In genomic region chr19:12647047-12647446, GRCh38 we compare ENCODE assay signal across 13 cellular contexts. TPM values are rescaled to one million over a fixed set of nuclear protein-coding genes. Genes with fewer than 3 reads are reported as not detected.
A peak's percentile ranks its signal among the peaks of the same experiment; 100 is the strongest.
DNase-seq lines count a peak whose midpoint lies in the region; ATAC-seq, FAIRE-seq and TF ChIP-seq lines count a peak whose summit lies in the region.
"Had no signal": no experiment of that assay in that cellular context is flagged by ENCODE, and none has a peak within 500 bp of the region (broad histone marks: within the 10 kb centered on the region; RNA-seq: fewer than 3 reads in every experiment).

No MANE protein-coding gene starts in this region.

- peak; percentile 13; the same call in 1 of the 3 replicates for ATAC-seq in HepG2
- ATAC-seq in right lobe of liver, result no peak
- ATAC-seq in upper lobe of right lung, result peak; percentile 4

- H2AFZ ChIP-seq in HepG2 (ENCODE audit: low read length), result no peak overlapping the region

- H3K4me3 ChIP-seq in HepG2 (replicated peaks in 1 of 3; ENCODE audit: insufficient read depth in 1 of 3, low read depth in 2 of 3, low read length in 3 of 3), result no peak overlapping the region
- no peak overlapping the region for H3K4me3 ChIP-seq in right lobe of liver
- peak overlapping the region; percentile 30 for H3K4me3 ChIP-seq in HUES6 (ENCODE audit: low read depth, low read length)
- peak overlapping the region in 1 of 2 donors; percentile 47 for H3K4me3 ChIP-seq in kidney (ENCODE audit: low read length in 2 of 2)
- no peak overlapping the region for H3K4me3 ChIP-seq in upper lobe of right lung

- POLR2A ChIA-PET in HepG2 (lab: Yijun Ruan, JAX), result no interaction called here

- TF ChIP-seq EP300 in HepG2 (IDR thresholded peaks at IDR 0.05; ENCODE audit: low read depth in 2 of 2, low read length in 2 of 2) (no peak), HepG2 (CRISPR knock-in tag; IDR thresholded peaks at IDR 0.05; ENCODE audit: borderline replicate concordance) (no peak)

- TF ChIP-seq RAD21 in HepG2 (CRISPR knock-in tag; IDR thresholded peaks at IDR 0.05), result no peak

- H3K4me1 ChIP-seq in HepG2 (ENCODE audit: insufficient read depth, low read length) (no peaks in the 10 kb centered on the region), right lobe of liver (peaks cover 0 to 6% (median 0%) of the 10 kb centered on the region in 4 donors), HUES6 (ENCODE audit: control insufficient read depth, insufficient read depth, low read length) (no peaks in the 10 kb centered on the region), kidney (ENCODE audit: control insufficient read depth in 1 of 2, insufficient read depth in 1 of 2, low read depth in 1 of 2, low read length in 2 of 2) (peaks cover 0 to 4% of the 10 kb centered on the region in 2 donors), upper lobe of right lung (peaks cover 6% of the 10 kb centered on the region)

- no peak for TF ChIP-seq CTCF in HepG2 (CRISPR knock-in tag; IDR thresholded peaks at IDR 0.05)
- no peak for TF ChIP-seq CTCF in right lobe of liver (IDR thresholded peaks at IDR 0.05)
- TF ChIP-seq CTCF in kidney (IDR thresholded peaks at IDR 0.05; ENCODE audit: borderline replicate concordance, extremely low read depth, insufficient read depth), result no peak
- TF ChIP-seq CTCF in upper lobe of right lung (IDR thresholded peaks at IDR 0.05), result no peak

- H3K4me2 ChIP-seq in HepG2 (ENCODE audit: low read depth, low read length), result no peak overlapping the region

- no peaks in the 10 kb centered on the region for H4K20me1 ChIP-seq in HepG2 (ENCODE audit: insufficient read depth, low read length)

- H3K9me3 ChIP-seq in HepG2 (ENCODE audit: low read length) (no peaks in the 10 kb centered on the region), right lobe of liver (no peaks in the 10 kb centered on the region), HUES6 (ENCODE audit: control insufficient read depth, insufficient read depth, low read depth, low read length) (no peaks in the 10 kb centered on the region), kidney (ENCODE audit: control insufficient read depth in 1 of 2, low read length in 2 of 2) (no peaks in the 10 kb centered on the region), upper lobe of right lung (no peaks in the 10 kb centered on the region)
- H3K9me3 ChIP-seq: ovary, thyroid gland had no signal

- DNase-seq in HepG2 (ENCODE audit: low spot score) (no peak), right lobe of liver (no peak), kidney (peak; percentile 76), upper lobe of right lung (no peak), DMS153 (lab: John Stamatoyannopoulos, UW) (no peak), OCI-M2 (lab: John Stamatoyannopoulos, UW; ENCODE audit: unreplicated experiment) (no peak)
- DNase-seq: GOT3, mesenchymal stem cell, NCI-H1930 had no signal

- H3K36me3 ChIP-seq in HepG2 (replicated peaks in 1 of 2; ENCODE audit: control insufficient read depth in 1 of 2, insufficient read depth in 2 of 2, low read length in 2 of 2) (no peaks in the 10 kb centered on the region), right lobe of liver (no peaks in the 10 kb centered on the region), HUES6 (ENCODE audit: control insufficient read depth, insufficient read depth, low read length) (peaks cover 4% of the 10 kb centered on the region; the same call in 1 of the 2 replicates), kidney (ENCODE audit: control insufficient read depth in 1 of 2, insufficient read depth in 2 of 2, low read length in 2 of 2) (no peaks in the 10 kb centered on the region), upper lobe of right lung (peaks cover 10% of the 10 kb centered on the region)
- H3K36me3 ChIP-seq: ovary, thyroid gland had no signal

- CTCF ChIA-PET in HepG2 (lab: Yijun Ruan, JAX; ENCODE audit: low intra/inter-chr PET ratio, low total read pairs), result no interaction called here

- TF ChIP-seq POLR2A in HepG2 (IDR thresholded peaks at IDR 0.05; ENCODE audit: insufficient read depth in 1 of 2, low read depth in 2 of 2, low read length in 2 of 2) (no peak), right lobe of liver (IDR thresholded peaks at IDR 0.05) (no peak)

- in situ Hi-C loops in HepG2 (cut with HindIII; ENCODE audit: extremely low pct_ligation_motif_present, low pct_unique_long_range_greater_than_20kb), result no loop called here

- H3K9ac ChIP-seq in HepG2 (ENCODE audit: insufficient read depth, low read depth, low read length) (no peak overlapping the region), HUES6 (ENCODE audit: low read length) (no peak overlapping the region), kidney (ENCODE audit: low read length in 2 of 2) (no peak overlapping the region)

- no peaks in the 10 kb centered on the region for H3K27me3 ChIP-seq in HepG2 (ENCODE audit: control insufficient read depth in 1 of 2, insufficient read depth in 2 of 2, low read length in 2 of 2)
- H3K27me3 ChIP-seq in right lobe of liver, result no peaks in the 10 kb centered on the region
- no peaks in the 10 kb centered on the region for H3K27me3 ChIP-seq in HUES6 (ENCODE audit: control insufficient read depth, insufficient read depth, low read length)
- no peaks in the 10 kb centered on the region for H3K27me3 ChIP-seq in upper lobe of right lung
- H3K27me3 ChIP-seq: ovary, thyroid gland had no signal

- FAIRE-seq in HepG2 (lab: Jason Lieb, UNC) (no peak), kidney (lab: Jason Lieb, UNC) (no peak)
- FAIRE-seq: colon had no signal

- H3K79me2 ChIP-seq in HepG2 (ENCODE audit: insufficient read depth, low read length), result no peaks in the 10 kb centered on the region

- 85% methylated on average over 8 of the region's 8 CpGs for WGBS in HepG2 (ENCODE audit: low lambda C conversion rate)
- 79% methylated on average over 2 of the region's 8 CpGs for WGBS in right lobe of liver (ENCODE audit: insufficient coverage, low coverage, low lambda C conversion rate, missing lambda C conversion rate)

- intact Hi-C loops in HepG2 (cut with micrococcal nuclease; ENCODE audit: unreplicated experiment) (no loop called here), right lobe of liver (cut with DNase I) (no loop called here), kidney (cut with DNase I) (no loop called here), upper lobe of right lung (cut with DNase I) (no loop called here)

- no TSS peak for BruUV-seq in HepG2 (replicated peaks; lab: Mats Ljungman, UMichigan)

- H3K27ac ChIP-seq in HepG2 (ENCODE audit: extremely low read length, insufficient read depth, low read length) (no peak overlapping the region), right lobe of liver (no peak overlapping the region), HUES6 (ENCODE audit: low read depth, low read length) (no peak overlapping the region), kidney (ENCODE audit: low read depth in 2 of 2, low read length in 2 of 2) (no peak overlapping the region), upper lobe of right lung (no peak overlapping the region)
- H3K27ac ChIP-seq: thyroid gland had no signal

RNA-seq across cellular contexts. Expression of gene MAN2B1, which starts 19.5 kb away (rescaled TPM):
- total RNA-seq in HepG2 (2016; rRNA removed; fragmentation: Illumina TruSeq; extraction: Trizol) (10.8 and 23.8 TPM in 2 replicates), right lobe of liver (10 to 100 TPM; 32.7 to 76.5 (median 53.6) TPM), kidney (90.5 TPM), upper lobe of right lung (174 TPM)
- total RNA-seq in HepG2 (2016; cell fraction: cytosol; rRNA removed; fragmentation: Illumina TruSeq; extraction: Trizol; ENCODE audit: low read depth), result 4.0 and 5.4 TPM in 2 replicates
- total RNA-seq in HepG2 (2016; cell fraction: insoluble cytoplasmic fraction; rRNA removed; fragmentation: Illumina TruSeq; extraction: Trizol), result 8.6 and 23.6 TPM in 2 replicates
- total RNA-seq in HepG2 (2016; cell fraction: membrane; rRNA removed; fragmentation: Illumina TruSeq; extraction: Trizol), result 13.4 and 16.7 TPM in 2 replicates
- 28.7 and 30.9 TPM in 2 replicates for total RNA-seq in HepG2 (2016; cell fraction: nucleus; rRNA removed; fragmentation: Illumina TruSeq; extraction: Trizol)
- polyA plus RNA-seq in HepG2 (2011; rRNA removed) (23.6 and 31.8 TPM in 2 replicates), kidney (ENCODE audit: insufficient read depth, low read depth, low replicate concordance) (63.9 TPM)
- 26.5 and 29.6 TPM in 2 replicates for polyA plus RNA-seq in HepG2 (2011; cell fraction: cytosol; rRNA removed)
- polyA plus RNA-seq in HepG2 (2011; cell fraction: nucleus; rRNA removed), result 46.9 and 59.4 TPM in 2 replicates
- 38.9 and 46.8 TPM in 2 replicates for polyA plus RNA-seq in HepG2 (2012)
- polyA plus RNA-seq in HepG2 (2016; cell fraction: cytosol; fragmentation: Illumina TruSeq; extraction: Trizol; ENCODE audit: low read depth), result 4.9 and 6.4 TPM in 2 replicates
- polyA plus RNA-seq in HepG2 (2016; cell fraction: insoluble cytoplasmic fraction; fragmentation: Illumina TruSeq; extraction: Trizol; ENCODE audit: low read depth), result 10.9 and 14.9 TPM in 2 replicates
- polyA plus RNA-seq in HepG2 (2016; cell fraction: membrane; fragmentation: Illumina TruSeq; extraction: Trizol; ENCODE audit: low read depth), result 15.2 and 17.9 TPM in 2 replicates
- 43.7 and 53.7 TPM in 2 replicates for polyA plus RNA-seq in HepG2 (2016; cell fraction: nucleus; fragmentation: Illumina TruSeq; extraction: Trizol; ENCODE audit: insufficient read depth, low read depth)
- 15.2 and 23.5 TPM in 2 replicates for polyA minus RNA-seq in HepG2 (2011; rRNA and poly(A)+ RNA removed; ENCODE audit: low replicate concordance)
- 8.4 and 16.6 TPM in 2 replicates for polyA minus RNA-seq in HepG2 (2011; cell fraction: cytosol; rRNA and poly(A)+ RNA removed)
- polyA minus RNA-seq in HepG2 (2011; cell fraction: nucleus; rRNA and poly(A)+ RNA removed), result 10.7 and 15.5 TPM in 2 replicates

RNA-seq across cellular contexts. Expression of gene WDR83, which starts 19.6 kb away (rescaled TPM):
- total RNA-seq in HepG2 (2016; rRNA removed; fragmentation: Illumina TruSeq; extraction: Trizol) (9.9 and 10.7 TPM in 2 replicates), right lobe of liver (1 to 10 TPM; 2.5 to 6.2 (median 4.2) TPM), kidney (10.5 TPM), upper lobe of right lung (10.9 TPM)
- total RNA-seq in HepG2 (2016; cell fraction: cytosol; rRNA removed; fragmentation: Illumina TruSeq; extraction: Trizol; ENCODE audit: low read depth), result 6.9 and 7.6 TPM in 2 replicates
- total RNA-seq in HepG2 (2016; cell fraction: insoluble cytoplasmic fraction; rRNA removed; fragmentation: Illumina TruSeq; extraction: Trizol), result 11.3 and 11.8 TPM in 2 replicates
- 8.4 and 8.9 TPM in 2 replicates for total RNA-seq in HepG2 (2016; cell fraction: membrane; rRNA removed; fragmentation: Illumina TruSeq; extraction: Trizol)
- total RNA-seq in HepG2 (2016; cell fraction: nucleus; rRNA removed; fragmentation: Illumina TruSeq; extraction: Trizol), result 7.7 and 8.0 TPM in 2 replicates
- polyA plus RNA-seq in HepG2 (2011; rRNA removed) (4.5 and 5.4 TPM in 2 replicates), kidney (ENCODE audit: insufficient read depth, low read depth, low replicate concordance) (21.2 TPM)
- polyA plus RNA-seq in HepG2 (2011; cell fraction: cytosol; rRNA removed), result 6.2 and 9.4 TPM in 2 replicates
- polyA plus RNA-seq in HepG2 (2011; cell fraction: nucleus; rRNA removed), result 11.3 and 12.7 TPM in 2 replicates
- 5.0 and 9.1 TPM in 2 replicates for polyA plus RNA-seq in HepG2 (2012)
- 5.9 and 6.7 TPM in 2 replicates for polyA plus RNA-seq in HepG2 (2016; cell fraction: cytosol; fragmentation: Illumina TruSeq; extraction: Trizol; ENCODE audit: low read depth)
- 11.8 and 12.8 TPM in 2 replicates for polyA plus RNA-seq in HepG2 (2016; cell fraction: insoluble cytoplasmic fraction; fragmentation: Illumina TruSeq; extraction: Trizol; ENCODE audit: low read depth)
- 8.3 and 8.5 TPM in 2 replicates for polyA plus RNA-seq in HepG2 (2016; cell fraction: membrane; fragmentation: Illumina TruSeq; extraction: Trizol; ENCODE audit: low read depth)
- 13.7 and 15.3 TPM in 2 replicates for polyA plus RNA-seq in HepG2 (2016; cell fraction: nucleus; fragmentation: Illumina TruSeq; extraction: Trizol; ENCODE audit: insufficient read depth, low read depth)
- polyA minus RNA-seq in HepG2 (2011; rRNA and poly(A)+ RNA removed; ENCODE audit: low replicate concordance), result 10.4 and 11.3 TPM in 2 replicates
- 1.6 and 2.4 TPM in 2 replicates for polyA minus RNA-seq in HepG2 (2011; cell fraction: cytosol; rRNA and poly(A)+ RNA removed)
- 7.7 and 8.6 TPM in 2 replicates for polyA minus RNA-seq in HepG2 (2011; cell fraction: nucleus; rRNA and poly(A)+ RNA removed)

RNA-seq across cellular contexts. Expression of gene DHPS, which starts 34.6 kb away (rescaled TPM):
- 34.8 and 43.3 TPM in 2 replicates for total RNA-seq in HepG2 (2016; rRNA removed; fragmentation: Illumina TruSeq; extraction: Trizol)
- total RNA-seq in HepG2 (2016; cell fraction: cytosol; rRNA removed; fragmentation: Illumina TruSeq; extraction: Trizol; ENCODE audit: low read depth), result 18.6 and 20.2 TPM in 2 replicates
- 36.3 and 41.9 TPM in 2 replicates for total RNA-seq in HepG2 (2016; cell fraction: insoluble cytoplasmic fraction; rRNA removed; fragmentation: Illumina TruSeq; extraction: Trizol)
- 18.6 and 23.3 TPM in 2 replicates for total RNA-seq in HepG2 (2016; cell fraction: membrane; rRNA removed; fragmentation: Illumina TruSeq; extraction: Trizol)
- 44.1 and 48.8 TPM in 2 replicates for total RNA-seq in HepG2 (2016; cell fraction: nucleus; rRNA removed; fragmentation: Illumina TruSeq; extraction: Trizol)
- polyA plus RNA-seq in HepG2 (2011; rRNA removed), result 84.3 and 84.6 TPM in 2 replicates
- polyA plus RNA-seq in HepG2 (2011; cell fraction: cytosol; rRNA removed), result 70.3 and 86.4 TPM in 2 replicates
- polyA plus RNA-seq in HepG2 (2011; cell fraction: nucleus; rRNA removed), result 180 and 198 TPM in 2 replicates
- 54.1 and 72.2 TPM in 2 replicates for polyA plus RNA-seq in HepG2 (2012)
- 12.2 and 12.4 TPM in 2 replicates for polyA plus RNA-seq in HepG2 (2016; cell fraction: cytosol; fragmentation: Illumina TruSeq; extraction: Trizol; ENCODE audit: low read depth)
- 34.0 and 35.3 TPM in 2 replicates for polyA plus RNA-seq in HepG2 (2016; cell fraction: insoluble cytoplasmic fraction; fragmentation: Illumina TruSeq; extraction: Trizol; ENCODE audit: low read depth)
- polyA plus RNA-seq in HepG2 (2016; cell fraction: membrane; fragmentation: Illumina TruSeq; extraction: Trizol; ENCODE audit: low read depth), result 12.8 and 13.6 TPM in 2 replicates
- 90.1 and 103 TPM in 2 replicates for polyA plus RNA-seq in HepG2 (2016; cell fraction: nucleus; fragmentation: Illumina TruSeq; extraction: Trizol; ENCODE audit: insufficient read depth, low read depth)
- polyA minus RNA-seq in HepG2 (2011; rRNA and poly(A)+ RNA removed; ENCODE audit: low replicate concordance), result 80.2 and 94.5 TPM in 2 replicates
- polyA minus RNA-seq in HepG2 (2011; cell fraction: cytosol; rRNA and poly(A)+ RNA removed), result 27.8 and 30.4 TPM in 2 replicates
- polyA minus RNA-seq in HepG2 (2011; cell fraction: nucleus; rRNA and poly(A)+ RNA removed), result 56.0 and 62.9 TPM in 2 replicates
- 10 to 100 TPM; 29.5 to 60.5 (median 45.8) TPM for total RNA-seq in right lobe of liver
- total RNA-seq in kidney, result 75.9 TPM
- 61.3 TPM for polyA plus RNA-seq in kidney (ENCODE audit: insufficient read depth, low read depth, low replicate concordance)
- total RNA-seq in upper lobe of right lung, result 70.5 TPM

RNA-seq across cellular contexts. Expression of gene ZNF791, which starts 36.3 kb away (rescaled TPM):
- total RNA-seq in HepG2 (2016; rRNA removed; fragmentation: Illumina TruSeq; extraction: Trizol), result 17.4 and 21.3 TPM in 2 replicates
- total RNA-seq in HepG2 (2016; cell fraction: cytosol; rRNA removed; fragmentation: Illumina TruSeq; extraction: Trizol; ENCODE audit: low read depth), result 5.5 and 5.7 TPM in 2 replicates
- total RNA-seq in HepG2 (2016; cell fraction: insoluble cytoplasmic fraction; rRNA removed; fragmentation: Illumina TruSeq; extraction: Trizol), result 16.4 and 22.2 TPM in 2 replicates
- total RNA-seq in HepG2 (2016; cell fraction: membrane; rRNA removed; fragmentation: Illumina TruSeq; extraction: Trizol), result 7.4 and 9.1 TPM in 2 replicates
- total RNA-seq in HepG2 (2016; cell fraction: nucleus; rRNA removed; fragmentation: Illumina TruSeq; extraction: Trizol), result 15.1 and 19.8 TPM in 2 replicates
- polyA plus RNA-seq in HepG2 (2011; rRNA removed), result 10.1 and 12.8 TPM in 2 replicates
- polyA plus RNA-seq in HepG2 (2011; cell fraction: cytosol; rRNA removed), result 4.9 and 5.3 TPM in 2 replicates
- polyA plus RNA-seq in HepG2 (2011; cell fraction: nucleus; rRNA removed), result 8.8 and 17.1 TPM in 2 replicates
- 9.2 and 12.5 TPM in 2 replicates for polyA plus RNA-seq in HepG2 (2012)
- polyA plus RNA-seq in HepG2 (2016; cell fraction: cytosol; fragmentation: Illumina TruSeq; extraction: Trizol; ENCODE audit: low read depth), result 0.87 and 3.4 TPM in 2 replicates
- 11.5 and 12.8 TPM in 2 replicates for polyA plus RNA-seq in HepG2 (2016; cell fraction: insoluble cytoplasmic fraction; fragmentation: Illumina TruSeq; extraction: Trizol; ENCODE audit: low read depth)
- 1.8 and 3.0 TPM in 2 replicates for polyA plus RNA-seq in HepG2 (2016; cell fraction: membrane; fragmentation: Illumina TruSeq; extraction: Trizol; ENCODE audit: low read depth)
- 22.3 and 24.6 TPM in 2 replicates for polyA plus RNA-seq in HepG2 (2016; cell fraction: nucleus; fragmentation: Illumina TruSeq; extraction: Trizol; ENCODE audit: insufficient read depth, low read depth)
- polyA minus RNA-seq in HepG2 (2011; rRNA and poly(A)+ RNA removed; ENCODE audit: low replicate concordance), result 11.0 and 21.0 TPM in 2 replicates
- polyA minus RNA-seq in HepG2 (2011; cell fraction: cytosol; rRNA and poly(A)+ RNA removed), result 13.4 and 16.9 TPM in 2 replicates
- polyA minus RNA-seq in HepG2 (2011; cell fraction: nucleus; rRNA and poly(A)+ RNA removed), result 22.8 and 25.7 TPM in 2 replicates
- 10 to 100 TPM in 1 of 6 experiments, 1 to 10 TPM in 5; 5.5 to 10.7 (median 7.8) TPM for total RNA-seq in right lobe of liver
- total RNA-seq in kidney, result 34.7 TPM
- polyA plus RNA-seq in kidney (ENCODE audit: insufficient read depth, low read depth, low replicate concordance), result 6.5 TPM
- total RNA-seq in upper lobe of right lung, result 29.7 TPM

RNA-seq across cellular contexts. Expression of gene ZNF490, which starts 36.4 kb away (rescaled TPM):
- total RNA-seq in HepG2 (2016; rRNA removed; fragmentation: Illumina TruSeq; extraction: Trizol) (2.9 and 5.2 TPM in 2 replicates), right lobe of liver (1 to 10 TPM; 3.6 to 7.0 (median 4.3) TPM), kidney (14.3 TPM), upper lobe of right lung (12.2 TPM)
- 0.40 and 0.71 TPM in 2 replicates for total RNA-seq in HepG2 (2016; cell fraction: cytosol; rRNA removed; fragmentation: Illumina TruSeq; extraction: Trizol; ENCODE audit: low read depth)
- total RNA-seq in HepG2 (2016; cell fraction: insoluble cytoplasmic fraction; rRNA removed; fragmentation: Illumina TruSeq; extraction: Trizol), result 2.9 and 5.1 TPM in 2 replicates
- total RNA-seq in HepG2 (2016; cell fraction: membrane; rRNA removed; fragmentation: Illumina TruSeq; extraction: Trizol), result 1.4 and 1.7 TPM in 2 replicates
- total RNA-seq in HepG2 (2016; cell fraction: nucleus; rRNA removed; fragmentation: Illumina TruSeq; extraction: Trizol), result 2.6 and 3.7 TPM in 2 replicates
- polyA plus RNA-seq in HepG2 (2011; rRNA removed) (1.2 and 1.3 TPM in 2 replicates), kidney (ENCODE audit: insufficient read depth, low read depth, low replicate concordance) (1.0 TPM)
- polyA plus RNA-seq in HepG2 (2011; cell fraction: cytosol; rRNA removed), result 0.52 and 0.60 TPM in 2 replicates
- 0.99 and 1.1 TPM in 2 replicates for polyA plus RNA-seq in HepG2 (2011; cell fraction: nucleus; rRNA removed)
- 0.54 and 0.77 TPM in 2 replicates for polyA plus RNA-seq in HepG2 (2012)
- 0.10 TPM in 1 of 2 replicates, not detected in the other for polyA plus RNA-seq in HepG2 (2016; cell fraction: cytosol; fragmentation: Illumina TruSeq; extraction: Trizol; ENCODE audit: low read depth)
- 0.48 and 0.69 TPM in 2 replicates for polyA plus RNA-seq in HepG2 (2016; cell fraction: insoluble cytoplasmic fraction; fragmentation: Illumina TruSeq; extraction: Trizol; ENCODE audit: low read depth)
- 0.10 TPM in 1 of 2 replicates, not detected in the other for polyA plus RNA-seq in HepG2 (2016; cell fraction: membrane; fragmentation: Illumina TruSeq; extraction: Trizol; ENCODE audit: low read depth)
- 2.5 and 3.0 TPM in 2 replicates for polyA plus RNA-seq in HepG2 (2016; cell fraction: nucleus; fragmentation: Illumina TruSeq; extraction: Trizol; ENCODE audit: insufficient read depth, low read depth)
- polyA minus RNA-seq in HepG2 (2011; rRNA and poly(A)+ RNA removed; ENCODE audit: low replicate concordance), result 5.6 and 6.1 TPM in 2 replicates
- 3.9 and 4.4 TPM in 2 replicates for polyA minus RNA-seq in HepG2 (2011; cell fraction: cytosol; rRNA and poly(A)+ RNA removed)
- 8.1 and 9.9 TPM in 2 replicates for polyA minus RNA-seq in HepG2 (2011; cell fraction: nucleus; rRNA and poly(A)+ RNA removed)

Comparison
In these comparisons a context has a peak if more than half of its experiments do, and no peak if none do; other contexts are left out.
1. ATAC-seq: peak in HepG2 (single experiment) and upper lobe of right lung (single experiment); none in right lobe of liver (0 of 4).